Comparison of ENCODE assay signal across 8 cellular contexts in genomic region chr5:83608122-83608521, GRCh38.
DNase-seq lines count a peak whose midpoint lies in the region; ATAC-seq and TF ChIP-seq lines count a peak whose summit lies in the region.

No MANE protein-coding gene starts in this region.

- no peaks in the 10 kb centered on the region for H3K27me3 ChIP-seq in SU-DHL-6 (ENCODE audit: low read length)

- POLR2A ChIA-PET in AG04449 (lab: Yijun Ruan, JAX) = no interaction called here

- H3K9me3 ChIP-seq in SU-DHL-6 (ENCODE audit: insufficient read depth, low read length) = no peaks in the 10 kb centered on the region

- no peaks in the 10 kb centered on the region for H3K36me3 Mint-ChIP-seq in glutamatergic neuron (ENCODE audit: unreplicated experiment)

- no peak for DNase-seq in AG04449 (ENCODE audit: low read depth, low spot score)
- DNase-seq in Kasumi-1 (lab: John Stamatoyannopoulos, UW) = peak; percentile 81 to 88
- peak; percentile 59 for DNase-seq in glutamatergic neuron
- DNase-seq in retina = peak; percentile 38
- no peak for DNase-seq in NCI-H2107 (lab: John Stamatoyannopoulos, UW)

- no peak overlapping the region for H3K27ac ChIP-seq in SU-DHL-6 (ENCODE audit: low read depth, low read length)

- no peak overlapping the region for H3K27ac Mint-ChIP-seq in glutamatergic neuron (ENCODE audit: unreplicated experiment)

- TF ChIP-seq CTCF in AG04449 (IDR thresholded peaks at IDR 0.05; ENCODE audit: insufficient read depth, low read length, missing control alignments) (peak; percentile 62), SU-DHL-6 (IDR thresholded peaks at IDR 0.05; ENCODE audit: insufficient read depth, low read length, poor library complexity, severe bottlenecking) (peak; percentile 28), glutamatergic neuron (IDR thresholded peaks at IDR 0.05; ENCODE audit: partially characterized antibody, unreplicated experiment) (peak; percentile 54)

- H3K4me2 ChIP-seq in SU-DHL-6 (ENCODE audit: low read depth, low read length, poor library complexity, severe bottlenecking) = no peak overlapping the region

- no peaks in the 10 kb centered on the region for H4K20me1 ChIP-seq in SU-DHL-6 (ENCODE audit: low read depth, low read length)

- no peak overlapping the region for H3K4me3 Mint-ChIP-seq in glutamatergic neuron (ENCODE audit: unreplicated experiment)

- no peak overlapping the region for H2AFZ ChIP-seq in SU-DHL-6 (ENCODE audit: low read depth, low read length, severe bottlenecking)

- no peaks in the 10 kb centered on the region for H3K36me3 ChIP-seq in SU-DHL-6 (ENCODE audit: low read length)

- H3K4me3 ChIP-seq in AG04449 (ENCODE audit: low read depth, low read length) (no peak overlapping the region), SU-DHL-6 (ENCODE audit: insufficient read depth, low read length, poor library complexity, severe bottlenecking) (no peak overlapping the region)

- CTCF ChIA-PET in AG04449 (lab: Yijun Ruan, JAX) = interaction anchor here (0.7 to 2.1 kb wide), 6 partner anchors 12 to 69 kb away, joined by 3 to 6 read pairs (median 3); no protein-coding TSS in a partner anchor

- H3K4me1 Mint-ChIP-seq in glutamatergic neuron (ENCODE audit: low read depth, unreplicated experiment) = no peaks in the 10 kb centered on the region

- no peak overlapping the region for H3K9ac ChIP-seq in SU-DHL-6 (ENCODE audit: low read length)

- no peaks in the 10 kb centered on the region for H3K79me2 ChIP-seq in SU-DHL-6 (ENCODE audit: insufficient read depth, low read length)

- no peaks in the 10 kb centered on the region for H3F3A ChIP-seq in SU-DHL-6 (ENCODE audit: insufficient read depth)

- no peaks in the 10 kb centered on the region for H3K27me3 Mint-ChIP-seq in glutamatergic neuron (ENCODE audit: unreplicated experiment)

- no peaks in the 10 kb centered on the region for H3K9me2 ChIP-seq in SU-DHL-6 (replicated peaks; ENCODE audit: insufficient read depth, low read length)

- ATAC-seq in GM18867 (IDR thresholded peaks at IDR 0.05; ENCODE audit: unreplicated experiment) (peak; percentile 69), GM18520 (IDR thresholded peaks at IDR 0.05; ENCODE audit: unreplicated experiment) (no peak)

- H3K9me3 Mint-ChIP-seq in glutamatergic neuron (ENCODE audit: unreplicated experiment) = no peaks in the 10 kb centered on the region

Comparison
In these comparisons a context has a peak if more than half of its experiments do, and no peak if none do; other contexts are left out.
1. DNase-seq: peak in Kasumi-1 (2 of 2), glutamatergic neuron (single experiment) and retina (single experiment); none in AG04449 (single experiment) and NCI-H2107 (single experiment).
2. Peak in every context shown above with its lines, with median percentiles within 50 percentile points of each other: CTCF ChIP-seq.